Comparison of ENCODE assay signal across 11 cellular contexts in genomic region chr2:20103514-20103913, GRCh38. TPM values are rescaled to one million over a fixed set of nuclear protein-coding genes. Genes with fewer than 3 reads are reported as not detected.
DNase-seq lines count a peak whose midpoint lies in the region; ATAC-seq and TF ChIP-seq lines count a peak whose summit lies in the region.
"Had no signal": no experiment of that assay in that cellular context is flagged by ENCODE, and none has a peak within 500 bp of the region (broad histone marks: within the 10 kb centered on the region; RNA-seq: fewer than 3 reads in every experiment).

No MANE protein-coding gene starts in this region.

- H3K23ac ChIP-seq in mesenchymal stem cell (ENCODE audit: low read length in 2 of 2): no peak overlapping the region

- WGBS in adrenal gland, 4 donors: 80 to 84% (median 82%) methylated on average over 2 of the region's 2 CpGs
- WGBS in mesenchymal stem cell: 94% methylated on average over 1 of the region's 2 CpGs

- no peak overlapping the region for H2BK15ac ChIP-seq in mesenchymal stem cell (ENCODE audit: low read depth, poor library complexity, severe bottlenecking)

- H2BK5ac ChIP-seq in mesenchymal stem cell (ENCODE audit: low read depth, low read length, poor library complexity, severe bottlenecking): no peak overlapping the region

- H3K36me3 ChIP-seq in adrenal gland (replicated peaks in 1 of 2) (no peaks in the 10 kb centered on the region), mesenchymal stem cell (ENCODE audit: control insufficient read depth in 1 of 2, insufficient read depth in 2 of 2, low read depth in 1 of 2, low read length in 2 of 2) (no peaks in the 10 kb centered on the region), uterus (no peaks in the 10 kb centered on the region)

- H2AFZ ChIP-seq in mesenchymal stem cell (ENCODE audit: low read depth, low read length): no peak overlapping the region

- no peak overlapping the region for H4K8ac ChIP-seq in mesenchymal stem cell (ENCODE audit: low read length)

- no peak overlapping the region for H3K9ac ChIP-seq in mesenchymal stem cell (ENCODE audit: low read length)

- DNase-seq in EL (peak; percentile 19), LNCaP clone FGC (ENCODE audit: low read depth) (peak; percentile 46), adrenal gland (peak in 1 of 7 donors; percentile 44), mesenchymal stem cell (peak; percentile 35), Right ventricle myocardium superior (no peak), dedifferentiated amniotic fluid mesenchymal stem cell (ENCODE audit: extremely low spot score) (no peak), uterus (no peak)
- DNase-seq: NCI-H2227 treated with DMSO at 0.1 percent for 48 hours had no signal

- intact Hi-C loops in adrenal gland (cut with DNase I) (no loop called here), Right ventricle myocardium superior (cut with DNase I) (no loop called here), uterus (cut with DNase I; ENCODE audit: low total_unique reads) (no loop called here)

- ATAC-seq in Right ventricle myocardium superior (ENCODE audit: poor library complexity) (no peak), HG02973 (IDR thresholded peaks at IDR 0.05; ENCODE audit: unreplicated experiment) (no peak)
- ATAC-seq: activated CD4-positive, CD25-positive, alpha-beta regulatory T cell treated with anti-CD3 and anti-CD28 coated beads, Interleukin-2, amount 50 U/mL, for 24 hours; sciatic nerve had no signal

- no peaks in the 10 kb centered on the region for H3K27me3 ChIP-seq in adrenal gland
- no peaks in the 10 kb centered on the region for H3K27me3 ChIP-seq in mesenchymal stem cell (ENCODE audit: control insufficient read depth in 1 of 2, insufficient read depth in 1 of 2, low read length in 2 of 2)
- no peaks in the 10 kb centered on the region for H3K27me3 ChIP-seq in uterus

- H2BK12ac ChIP-seq in mesenchymal stem cell (ENCODE audit: low read length in 2 of 2): no peak overlapping the region

- H3K4me3 ChIP-seq in LNCaP clone FGC (ENCODE audit: low read depth, low read length): no peak overlapping the region
- no peak overlapping the region for H3K4me3 ChIP-seq in adrenal gland
- no peak overlapping the region for H3K4me3 ChIP-seq in mesenchymal stem cell (ENCODE audit: insufficient read depth in 1 of 2, low read depth in 1 of 2, low read length in 2 of 2)
- no peak overlapping the region for H3K4me3 ChIP-seq in uterus

- no peak overlapping the region for H3K14ac ChIP-seq in mesenchymal stem cell (ENCODE audit: low read length in 2 of 2)

- no peak overlapping the region for H3K18ac ChIP-seq in mesenchymal stem cell (ENCODE audit: low read depth in 1 of 2, low read length in 2 of 2)

- no peak overlapping the region for H2BK120ac ChIP-seq in mesenchymal stem cell (ENCODE audit: low read depth, low read length)

- H3K9me3 ChIP-seq in adrenal gland (replicated peaks in 1 of 3) (no peaks in the 10 kb centered on the region), mesenchymal stem cell (ENCODE audit: control insufficient read depth, low read length) (no peaks in the 10 kb centered on the region), uterus (no peaks in the 10 kb centered on the region)

- H3K4me1 ChIP-seq in adrenal gland (replicated peaks in 1 of 2) (no peaks in the 10 kb centered on the region), mesenchymal stem cell (ENCODE audit: control insufficient read depth, insufficient read depth, low read depth, low read length) (no peaks in the 10 kb centered on the region), uterus (no peaks in the 10 kb centered on the region)

- H3K27ac ChIP-seq in adrenal gland (no peak overlapping the region), mesenchymal stem cell (ENCODE audit: low read length, poor library complexity, severe bottlenecking) (no peak overlapping the region), uterus (no peak overlapping the region)

- no peak overlapping the region for H2AK5ac ChIP-seq in mesenchymal stem cell (ENCODE audit: low read length, severe bottlenecking)

- no peak overlapping the region for H3K4me2 ChIP-seq in mesenchymal stem cell (ENCODE audit: low read length, poor library complexity, severe bottlenecking)

- H4K91ac ChIP-seq in mesenchymal stem cell (ENCODE audit: low read length): no peak overlapping the region

- TF ChIP-seq POLR2A in adrenal gland (IDR thresholded peaks at IDR 0.05) (no peak), uterus (IDR thresholded peaks at IDR 0.05) (no peak)

- TF ChIP-seq CTCF in LNCaP clone FGC (IDR thresholded peaks at IDR 0.05; ENCODE audit: control insufficient read depth, extremely low read depth, insufficient read depth): peak; percentile 54
- peak in 5 of 6 experiments; percentile 22 to 38 (median 30) for TF ChIP-seq CTCF in adrenal gland (IDR thresholded peaks at IDR 0.05)
- TF ChIP-seq CTCF in uterus (IDR thresholded peaks at IDR 0.05): no peak

- H3K79me1 ChIP-seq in mesenchymal stem cell (replicated peaks; ENCODE audit: low read length, poor library complexity, severe bottlenecking): no peaks in the 10 kb centered on the region

- H3K4ac ChIP-seq in mesenchymal stem cell (ENCODE audit: low read depth in 1 of 2, low read length in 2 of 2): no peak overlapping the region

RNA-seq across cellular contexts. Expression of gene LAPTM4A, which starts 52.1 kb away (rescaled TPM):
- 100 to 1,000 TPM; 196 to 356 (median 233) TPM for total RNA-seq in adrenal gland
- 100 to 1,000 TPM in 1 of 3 donors, 10 to 100 TPM in 2; 58.8 to 684 (median 96.4) TPM for polyA plus RNA-seq in adrenal gland
- polyA plus RNA-seq in mesenchymal stem cell (2013, experiment 1 of 2): 425 TPM
- 455 TPM for polyA plus RNA-seq in mesenchymal stem cell (2013, experiment 2 of 2)
- 217 TPM for total RNA-seq in Right ventricle myocardium superior
- total RNA-seq in uterus: 100 to 1,000 TPM; 255 to 386 (median 292) TPM

Comparison
In these comparisons a context has a peak if more than half of its experiments do, and no peak if none do; other contexts are left out.
1. DNase-seq: peak in EL (single experiment), LNCaP clone FGC (single experiment) and mesenchymal stem cell (single experiment); none in Right ventricle myocardium superior (single experiment), dedifferentiated amniotic fluid mesenchymal stem cell (single experiment) and uterus (0 of 2).
2. CTCF ChIP-seq: peak in LNCaP clone FGC (single experiment) and adrenal gland (5 of 6); none in uterus (0 of 4).